In genomic region chr10:101903827-101904520, GRCh38 we compare ENCODE assay signal across 9 cellular contexts.
A peak's percentile ranks its signal among the peaks of the same experiment; 100 is the strongest.
DNase-seq lines count a peak whose midpoint lies in the region; ATAC-seq lines count a peak whose summit lies in the region.
"Had no signal": no experiment of that assay in that cellular context is flagged by ENCODE, and none has a peak within 500 bp of the region (broad histone marks: within the 10 kb centered on the region; RNA-seq: fewer than 3 reads in every experiment).

No MANE protein-coding gene starts in this region.

- H3K4me3 Mint-ChIP-seq in activated naive CD8-positive, alpha-beta T cell treated with anti-CD3 and anti-CD28 coated beads, Interleukin-2, amount 50 U/mL, for 24 hours: no peak overlapping the region
- H3K4me3 Mint-ChIP-seq in activated T-helper 1 cell treated with anti-CD3 and anti-CD28 coated beads, Interleukin-12 subunit alpha, Interleukin-12 subunit beta, Interleukin-2, Interleukin-4 antibody, amounts not matched to agents 30 ng/mL and 10 ng/mL and 1 ng/mL, durations not matched to agents 14 hours and 24 hours and 36 hours: no peak overlapping the region

- H3K4me1 Mint-ChIP-seq in activated naive CD8-positive, alpha-beta T cell treated with anti-CD3 and anti-CD28 coated beads, Interleukin-2, amount 50 U/mL, for 24 hours: peaks cover 38% of the 10 kb centered on the region
- H3K4me1 Mint-ChIP-seq in activated T-helper 1 cell treated with anti-CD3 and anti-CD28 coated beads, Interleukin-12 subunit alpha, Interleukin-12 subunit beta, Interleukin-2, Interleukin-4 antibody, amounts not matched to agents 30 ng/mL and 10 ng/mL and 1 ng/mL, durations not matched to agents 14 hours and 24 hours and 36 hours (ENCODE audit: low read depth): peaks cover 26% of the 10 kb centered on the region

- intact Hi-C loops in activated T-helper 1 cell treated with anti-CD3 and anti-CD28 coated beads, Interleukin-12 subunit alpha, Interleukin-12 subunit beta, Interleukin-2, Interleukin-4 antibody, amounts not matched to agents 30 ng/mL and 10 ng/mL and 1 ng/mL, durations not matched to agents 14 hours and 24 hours and 36 hours (cut with micrococcal nuclease): no loop called here
- intact Hi-C loops in sciatic nerve (cut with DNase I): no loop called here

- no peaks in the 10 kb centered on the region for H3K9me3 Mint-ChIP-seq in activated naive CD8-positive, alpha-beta T cell treated with anti-CD3 and anti-CD28 coated beads, Interleukin-2, amount 50 U/mL, for 24 hours
- H3K9me3 Mint-ChIP-seq in activated T-helper 1 cell treated with anti-CD3 and anti-CD28 coated beads, Interleukin-12 subunit alpha, Interleukin-12 subunit beta, Interleukin-2, Interleukin-4 antibody, amounts not matched to agents 30 ng/mL and 10 ng/mL and 1 ng/mL, durations not matched to agents 14 hours and 24 hours and 36 hours: no peaks in the 10 kb centered on the region

- peak; percentile 65 for ATAC-seq in GM18499 (IDR thresholded peaks at IDR 0.05; ENCODE audit: insufficient read depth, unreplicated experiment)
- peak; percentile 53 for ATAC-seq in GM21367 (IDR thresholded peaks at IDR 0.05; ENCODE audit: unreplicated experiment)
- peak; percentile 47 for ATAC-seq in HG03469 (IDR thresholded peaks at IDR 0.05; ENCODE audit: unreplicated experiment)
- peak; percentile 93 for ATAC-seq in activated naive CD8-positive, alpha-beta T cell treated with anti-CD3 and anti-CD28 coated beads, Interleukin-2, amount 50 U/mL, for 24 hours
- no peak for ATAC-seq in sciatic nerve
- ATAC-seq: K562 had no signal

- peaks cover 2% of the 10 kb centered on the region for H3K36me3 Mint-ChIP-seq in activated naive CD8-positive, alpha-beta T cell treated with anti-CD3 and anti-CD28 coated beads, Interleukin-2, amount 50 U/mL, for 24 hours (ENCODE audit: low read depth)
- H3K36me3 Mint-ChIP-seq in activated T-helper 1 cell treated with anti-CD3 and anti-CD28 coated beads, Interleukin-12 subunit alpha, Interleukin-12 subunit beta, Interleukin-2, Interleukin-4 antibody, amounts not matched to agents 30 ng/mL and 10 ng/mL and 1 ng/mL, durations not matched to agents 14 hours and 24 hours and 36 hours (ENCODE audit: low read depth): peaks cover 7% of the 10 kb centered on the region

- peak overlapping the region; percentile 47 for H3K27ac Mint-ChIP-seq in activated naive CD8-positive, alpha-beta T cell treated with anti-CD3 and anti-CD28 coated beads, Interleukin-2, amount 50 U/mL, for 24 hours
- no peak overlapping the region for H3K27ac Mint-ChIP-seq in activated T-helper 1 cell treated with anti-CD3 and anti-CD28 coated beads, Interleukin-12 subunit alpha, Interleukin-12 subunit beta, Interleukin-2, Interleukin-4 antibody, amounts not matched to agents 30 ng/mL and 10 ng/mL and 1 ng/mL, durations not matched to agents 14 hours and 24 hours and 36 hours

- H3K27me3 Mint-ChIP-seq in activated naive CD8-positive, alpha-beta T cell treated with anti-CD3 and anti-CD28 coated beads, Interleukin-2, amount 50 U/mL, for 24 hours: no peaks in the 10 kb centered on the region
- H3K27me3 Mint-ChIP-seq in activated T-helper 1 cell treated with anti-CD3 and anti-CD28 coated beads, Interleukin-12 subunit alpha, Interleukin-12 subunit beta, Interleukin-2, Interleukin-4 antibody, amounts not matched to agents 30 ng/mL and 10 ng/mL and 1 ng/mL, durations not matched to agents 14 hours and 24 hours and 36 hours (ENCODE audit: insufficient read depth): no peaks in the 10 kb centered on the region

- peak; percentile 49 for DNase-seq in activated naive CD8-positive, alpha-beta T cell treated with anti-CD3 and anti-CD28 coated beads, Interleukin-2, amount 50 U/mL, for 24 hours
- DNase-seq in SKM-1 treated with dmso at 0.1 percent for 144 hours (lab: John Stamatoyannopoulos, UW; ENCODE audit: unreplicated experiment) (no peak), ecto neural progenitor cell (ENCODE audit: low spot score) (no peak), sciatic nerve (ENCODE audit: low spot score) (no peak)
- no peak for DNase-seq in activated T-helper 1 cell treated with anti-CD3 and anti-CD28 coated beads, Interleukin-12 subunit alpha, Interleukin-12 subunit beta, Interleukin-2, Interleukin-4 antibody, amounts not matched to agents 30 ng/mL and 10 ng/mL and 1 ng/mL, durations not matched to agents 14 hours and 24 hours and 36 hours (ENCODE audit: low spot score)
